Comparison of ENCODE assay signal across 15 cellular contexts in genomic region chr13:112343591-112343990, GRCh38. TPM values are rescaled to one million over a fixed set of nuclear protein-coding genes. Genes with fewer than 3 reads are reported as not detected.
DNase-seq lines count a peak whose midpoint lies in the region; ATAC-seq and TF ChIP-seq lines count a peak whose summit lies in the region.
"Had no signal": no experiment of that assay in that cellular context is flagged by ENCODE, and none has a peak within 500 bp of the region (broad histone marks: within the 10 kb centered on the region; RNA-seq: fewer than 3 reads in every experiment).

No MANE protein-coding gene starts in this region.

- H3K27me3 Mint-ChIP-seq in chondrocyte (ENCODE audit: low read depth) (peaks cover 37% of the 10 kb centered on the region), neural progenitor cell (ENCODE audit: insufficient read depth, low read depth) (peaks cover 18% of the 10 kb centered on the region)

- H3K27ac Mint-ChIP-seq in chondrocyte (ENCODE audit: unreplicated experiment), result no peak overlapping the region
- H3K27ac Mint-ChIP-seq in neural progenitor cell, result peak overlapping the region; percentile 9
- H3K27ac Mint-ChIP-seq: CD4-positive, alpha-beta memory T cell; GM23338 had no signal

- peaks cover 5% of the 10 kb centered on the region for H3K4me1 Mint-ChIP-seq in chondrocyte (ENCODE audit: low read depth)
- peaks cover 50% of the 10 kb centered on the region for H3K4me1 Mint-ChIP-seq in neural progenitor cell

- no peak overlapping the region for H3K9ac ChIP-seq in neural progenitor cell

- WGBS in psoas muscle, 3 donors, result 79 to 84% (median 79%) methylated on average over 25 of the region's 25 CpGs

- no peak for ATAC-seq in upper lobe of right lung
- no peak for ATAC-seq in psoas muscle

- H3K4me3 ChIP-seq in neural progenitor cell, result no peak overlapping the region
- H3K4me3 ChIP-seq in upper lobe of right lung, result no peak overlapping the region
- H3K4me3 ChIP-seq in psoas muscle, result no peak overlapping the region
- H3K4me3 ChIP-seq: GM23338, HAP-1 had no signal

- H3K4me3 Mint-ChIP-seq in chondrocyte (ENCODE audit: unreplicated experiment) (no peak overlapping the region), neural progenitor cell (no peak overlapping the region)
- H3K4me3 Mint-ChIP-seq: CD4-positive, alpha-beta memory T cell; GM23338 had no signal

- H3K9me3 Mint-ChIP-seq in chondrocyte (ENCODE audit: low read depth), result peaks cover 5% of the 10 kb centered on the region
- H3K9me3 Mint-ChIP-seq in neural progenitor cell, result peaks cover 17% of the 10 kb centered on the region

- DNase-seq in chondrocyte (ENCODE audit: low spot score) (peak; percentile 67), islet precursor cell (peak; percentile 28), neural progenitor cell (ENCODE audit: low spot score) (no peak), upper lobe of right lung (peak; percentile 32), NCI-H2029 treated with DMSO at 0.1 percent for 48 hours (lab: John Stamatoyannopoulos, UW) (no peak), psoas muscle (no peak)
- no peak for DNase-seq in stimulated activated naive CD4-positive, alpha-beta T cell treated with Interleukin-2 at 50 U/mL for 16 hours (lab: John Stamatoyannopoulos, UW)
- DNase-seq: BE2C; CD4-positive, alpha-beta memory T cell; DMS153; EL had no signal

- peaks cover 32% of the 10 kb centered on the region for H3F3A ChIP-seq in neural progenitor cell (ENCODE audit: low read depth)

- H3K79me2 ChIP-seq in neural progenitor cell (ENCODE audit: low read depth), result no peaks in the 10 kb centered on the region

- no peak overlapping the region for H3K4me2 ChIP-seq in neural progenitor cell
- H3K4me2 ChIP-seq: GM23338 had no signal

- H3K4me1 ChIP-seq in neural progenitor cell, result peaks cover 48% of the 10 kb centered on the region
- no peaks in the 10 kb centered on the region for H3K4me1 ChIP-seq in upper lobe of right lung
- no peaks in the 10 kb centered on the region for H3K4me1 ChIP-seq in psoas muscle
- H3K4me1 ChIP-seq: BE2C, HAP-1 had no signal

- no peak overlapping the region for H3K27ac ChIP-seq in neural progenitor cell
- H3K27ac ChIP-seq in upper lobe of right lung, result no peak overlapping the region
- no peak overlapping the region for H3K27ac ChIP-seq in psoas muscle
- H3K27ac ChIP-seq: C4-2B had no signal

- H2AFZ ChIP-seq in neural progenitor cell (replicated peaks), result peak overlapping the region; percentile 37

- intact Hi-C loops in upper lobe of right lung (cut with DNase I), result no loop called here
- intact Hi-C loops in psoas muscle (cut with DNase I), result no loop called here

- H3K9me3 ChIP-seq in neural progenitor cell (ENCODE audit: low read depth), result no peaks in the 10 kb centered on the region
- H3K9me3 ChIP-seq in upper lobe of right lung, result no peaks in the 10 kb centered on the region
- no peaks in the 10 kb centered on the region for H3K9me3 ChIP-seq in psoas muscle
- H3K9me3 ChIP-seq: BE2C, HAP-1 had no signal

- H4K20me1 ChIP-seq in neural progenitor cell (ENCODE audit: low read depth), result no peaks in the 10 kb centered on the region

- TF ChIP-seq CTCF in chondrocyte (IDR thresholded peaks at IDR 0.05) (no peak), neural progenitor cell (IDR thresholded peaks at IDR 0.05) (no peak), upper lobe of right lung (IDR thresholded peaks at IDR 0.05) (no peak), psoas muscle (IDR thresholded peaks at IDR 0.05) (no peak)

- H3K27me3 ChIP-seq in neural progenitor cell, result peaks cover 4% of the 10 kb centered on the region
- peaks cover 55% of the 10 kb centered on the region for H3K27me3 ChIP-seq in upper lobe of right lung
- H3K27me3 ChIP-seq in psoas muscle (ENCODE audit: insufficient read depth in 3 of 3, low read length in 2 of 3), result peaks cover 0 to 37% (median 7%) of the 10 kb centered on the region in 3 donors

- H3K36me3 Mint-ChIP-seq in chondrocyte (ENCODE audit: low read depth), result no peaks in the 10 kb centered on the region
- peaks cover 5% of the 10 kb centered on the region for H3K36me3 Mint-ChIP-seq in neural progenitor cell
- H3K36me3 Mint-ChIP-seq: CD4-positive, alpha-beta memory T cell had no signal

- H3K36me3 ChIP-seq in neural progenitor cell (no peaks in the 10 kb centered on the region), upper lobe of right lung (no peaks in the 10 kb centered on the region), psoas muscle (ENCODE audit: insufficient read depth in 1 of 2, low read depth in 1 of 2) (no peaks in the 10 kb centered on the region)
- H3K36me3 ChIP-seq: BE2C, HAP-1 had no signal

RNA-seq across cellular contexts. Expression of gene SPACA7, which starts 32.6 kb away (rescaled TPM):
- total RNA-seq in chondrocyte (not detected in 3 replicates), neural progenitor cell (ENCODE audit: low replicate concordance) (not detected in 2 replicates), upper lobe of right lung (not detected), psoas muscle (not detected)
- polyA plus RNA-seq in psoas muscle, result not detected
- total RNA-seq: CD4-positive, alpha-beta memory T cell; GM23338; HT-29 had no signal
- polyA plus RNA-seq: CD4-positive, alpha-beta memory T cell; GM23338 had no signal

Comparison
In these comparisons a context has a peak if more than half of its experiments do, and no peak if none do; other contexts are left out.
1. DNase-seq: peak in chondrocyte (single experiment), islet precursor cell (single experiment) and upper lobe of right lung (single experiment); none in neural progenitor cell (single experiment), NCI-H2029 treated with DMSO at 0.1 percent for 48 hours (single experiment), stimulated activated naive CD4-positive, alpha-beta T cell treated with Interleukin-2 at 50 U/mL for 16 hours (single experiment) and psoas muscle (0 of 2).